ENCODE assay signal across 8 cellular contexts in the genomic region with DNA sequence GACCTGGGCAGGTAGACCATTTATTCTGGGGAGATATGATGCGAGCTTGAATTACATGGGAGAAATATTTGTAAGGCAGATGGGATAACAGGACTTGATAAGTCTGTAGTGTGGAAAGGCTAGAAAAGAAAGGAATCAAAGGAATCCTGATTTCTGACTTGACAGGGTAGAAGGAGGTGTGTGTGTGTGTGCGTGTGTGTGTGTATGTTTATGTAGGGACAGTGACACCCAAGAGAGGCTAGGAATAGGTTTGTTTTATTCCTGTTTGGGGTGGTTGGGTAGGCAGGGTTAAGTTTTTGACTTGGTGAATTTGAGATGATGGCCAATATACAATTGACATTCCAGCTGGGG. TPM values are rescaled to one million over a fixed set of nuclear protein-coding genes. Genes with fewer than 3 reads are reported as not detected.
DNase-seq lines count a peak whose midpoint lies in the region; ATAC-seq and TF ChIP-seq lines count a peak whose summit lies in the region.

No MANE protein-coding gene starts in this region.

- peak overlapping the region; percentile 24 for H3K4me3 ChIP-seq in cardiac muscle cell
- H3K4me3 ChIP-seq in right lobe of liver = peak overlapping the region; percentile 74 to 100 (median 79)
- peak overlapping the region; percentile 91 for H3K4me3 ChIP-seq in upper lobe of right lung

- TF ChIP-seq CTCF in cardiac muscle cell (IDR thresholded peaks at IDR 0.05; ENCODE audit: low read depth, low read length) = no peak
- no peak for TF ChIP-seq CTCF in right lobe of liver (IDR thresholded peaks at IDR 0.05)
- TF ChIP-seq CTCF in upper lobe of right lung (IDR thresholded peaks at IDR 0.05) = no peak

- peaks cover 19% of the 10 kb centered on the region for H3K27me3 ChIP-seq in cardiac muscle cell
- no peaks in the 10 kb centered on the region for H3K27me3 ChIP-seq in right lobe of liver
- H3K27me3 ChIP-seq in upper lobe of right lung = no peaks in the 10 kb centered on the region

- DNase-seq in cardiac muscle cell (ENCODE audit: low read depth in 1 of 2, low spot score in 1 of 2) (no peak), Right ventricle myocardium inferior (ENCODE audit: missing footprints) (no peak), right lobe of liver (no peak), upper lobe of right lung (no peak), DMS153 (lab: John Stamatoyannopoulos, UW) (no peak), SIG-M5 (lab: John Stamatoyannopoulos, UW) (no peak), NCI-H774 (lab: John Stamatoyannopoulos, UW) (no peak)
- no peak for DNase-seq in activated naive CD4-positive, alpha-beta T cell treated with anti-CD3 and anti-CD28 coated beads, Interleukin-2, amount 50 U/mL, for 72 hours (ENCODE audit: low spot score in 2 of 2)

- H3K27ac ChIP-seq in cardiac muscle cell (no peak overlapping the region), right lobe of liver (peak overlapping the region; percentile 82 to 97 (median 86)), upper lobe of right lung (peak overlapping the region; percentile 91)

- no peak for TF ChIP-seq POLR2A in right lobe of liver (IDR thresholded peaks at IDR 0.05)

- no peaks in the 10 kb centered on the region for H3K4me1 ChIP-seq in cardiac muscle cell (ENCODE audit: low read depth)
- H3K4me1 ChIP-seq in right lobe of liver = peaks cover 0 to 22% (median 4%) of the 10 kb centered on the region in 4 donors
- peaks cover 7% of the 10 kb centered on the region for H3K4me1 ChIP-seq in upper lobe of right lung

- H3K36me3 ChIP-seq in cardiac muscle cell (no peaks in the 10 kb centered on the region), right lobe of liver (peaks cover 0 to 10% (median 0%) of the 10 kb centered on the region in 4 donors), upper lobe of right lung (no peaks in the 10 kb centered on the region)

- peaks cover 0 to 18% of the 10 kb centered on the region in 2 donors for H3K9me3 Mint-ChIP-seq in activated naive CD4-positive, alpha-beta T cell treated with anti-CD3 and anti-CD28 coated beads, Interleukin-2, amount 50 U/mL, for 72 hours

- ATAC-seq in Right ventricle myocardium inferior (no peak), right lobe of liver (peak in 1 of 4 donors; percentile 5), upper lobe of right lung (no peak)
- no peak for ATAC-seq in activated naive CD4-positive, alpha-beta T cell treated with anti-CD3 and anti-CD28 coated beads, Interleukin-2, amount 50 U/mL, for 72 hours

- 72% methylated on average over 2 of the region's 2 CpGs for WGBS in right lobe of liver (ENCODE audit: insufficient coverage, low coverage, low lambda C conversion rate, missing lambda C conversion rate)

- no peaks in the 10 kb centered on the region for H3K9me3 ChIP-seq in cardiac muscle cell (ENCODE audit: low read depth)
- no peaks in the 10 kb centered on the region for H3K9me3 ChIP-seq in right lobe of liver
- no peaks in the 10 kb centered on the region for H3K9me3 ChIP-seq in upper lobe of right lung

- peak overlapping the region; percentile 66 to 84 for H3K27ac Mint-ChIP-seq in activated naive CD4-positive, alpha-beta T cell treated with anti-CD3 and anti-CD28 coated beads, Interleukin-2, amount 50 U/mL, for 72 hours

- intact Hi-C loops in Right ventricle myocardium inferior (cut with DNase I) = loop anchor here (5.0 kb wide), 1 partner anchor 411 kb away; no protein-coding TSS in a partner anchor
- intact Hi-C loops in right lobe of liver (cut with DNase I) = no loop called here
- intact Hi-C loops in upper lobe of right lung (cut with DNase I) = no loop called here

- H3K36me3 Mint-ChIP-seq in activated naive CD4-positive, alpha-beta T cell treated with anti-CD3 and anti-CD28 coated beads, Interleukin-2, amount 50 U/mL, for 72 hours = peaks cover 28 to 51% of the 10 kb centered on the region in 2 donors

RNA-seq across cellular contexts. Expression of gene HTATIP2, which starts 0.4 kb away (rescaled TPM):
- total RNA-seq in cardiac muscle cell (3.4 and 4.9 TPM in 2 replicates), Right ventricle myocardium inferior (23.4 TPM), right lobe of liver (100 to 1,000 TPM in 2 of 6 experiments, 10 to 100 TPM in 4; 63.0 to 152 (median 83.3) TPM), upper lobe of right lung (59.9 TPM)
- 2.0 and 14.1 TPM in 2 replicates for polyA plus RNA-seq in cardiac muscle cell
- total RNA-seq in activated naive CD4-positive, alpha-beta T cell treated with anti-CD3 and anti-CD28 coated beads, Interleukin-2, amount 50 U/mL, for 72 hours = 10 to 100 TPM; 51.9 to 67.0 TPM

RNA-seq across cellular contexts. Expression of gene PRMT3, which starts 24.4 kb away (rescaled TPM):
- total RNA-seq in cardiac muscle cell = 11.7 and 14.2 TPM in 2 replicates
- polyA plus RNA-seq in cardiac muscle cell = 15.7 and 19.4 TPM in 2 replicates
- 13.3 TPM for total RNA-seq in Right ventricle myocardium inferior
- 10 to 100 TPM; 29.2 to 33.6 TPM for total RNA-seq in activated naive CD4-positive, alpha-beta T cell treated with anti-CD3 and anti-CD28 coated beads, Interleukin-2, amount 50 U/mL, for 72 hours
- total RNA-seq in right lobe of liver = 10 to 100 TPM in 2 of 6 experiments, 1 to 10 TPM in 4; 3.4 to 11.8 (median 4.6) TPM
- 10.2 TPM for total RNA-seq in upper lobe of right lung

Comparison
In these comparisons a context has a peak if more than half of its experiments do, and no peak if none do; other contexts are left out.
1. H3K4me3 ChIP-seq: peak in every context shown above with its lines; median percentile 91 in upper lobe of right lung; 79 in right lobe of liver; 24 in cardiac muscle cell.